In genomic region chr14:84399296-84399910, GRCh38 we compare ENCODE assay signal across 8 cellular contexts.
"Had no signal": no experiment of that assay in that cellular context is flagged by ENCODE, and none has a peak within 500 bp of the region (broad histone marks: within the 10 kb centered on the region; RNA-seq: fewer than 3 reads in every experiment).

No MANE protein-coding gene starts in this region.

- H3K4me3 Mint-ChIP-seq: GM23338, H9, IgD-negative memory B cell had no signal

- FAIRE-seq: H1, H54, HepG2 had no signal

- ATAC-seq: GM23338, HepG2 had no signal

- H3K4me1 Mint-ChIP-seq: IgD-negative memory B cell had no signal

- H3K27ac ChIP-seq: HL-60 had no signal

- DNase-seq: H9, HCEC 1CT had no signal

- H3K27ac Mint-ChIP-seq: GM23338, H9, IgD-negative memory B cell had no signal

- H3K4me3 ChIP-seq: GM23338 had no signal

- H3K27me3 Mint-ChIP-seq: IgD-negative memory B cell had no signal
